Comparison of ENCODE assay signal across 1 cellular context in genomic region chr3:171591059-171591458, GRCh38.
TF ChIP-seq lines count a peak whose summit lies in the region.

No MANE protein-coding gene starts in this region.

TF ChIP-seq in GM12878, 131 proteins besides CTCF, POLR2A, EP300 and RAD21 (continued from another document):
- TF ChIP-seq ETV6 (conservative IDR thresholded peaks at IDR 0.05 in 1 of 2, IDR thresholded peaks at IDR 0.05 in 1 of 2; ENCODE audit: borderline replicate concordance in 1 of 2, low read depth in 1 of 2): no peak
- no peak for TF ChIP-seq NFXL1 (IDR thresholded peaks at IDR 0.05; ENCODE audit: borderline replicate concordance)
- TF ChIP-seq HDAC6 (IDR thresholded peaks at IDR 0.05; ENCODE audit: unreplicated experiment): no peak
- TF ChIP-seq ZNF384 (IDR thresholded peaks at IDR 0.05; ENCODE audit: borderline replicate concordance, low read depth, low read length): no peak
- no peak for TF ChIP-seq POU2F2 (IDR thresholded peaks at IDR 0.05; ENCODE audit: borderline replicate concordance, low read depth, low read length)
- no peak for TF ChIP-seq KDM1A (IDR thresholded peaks at IDR 0.05; ENCODE audit: borderline replicate concordance)
- TF ChIP-seq, protein P1, sequence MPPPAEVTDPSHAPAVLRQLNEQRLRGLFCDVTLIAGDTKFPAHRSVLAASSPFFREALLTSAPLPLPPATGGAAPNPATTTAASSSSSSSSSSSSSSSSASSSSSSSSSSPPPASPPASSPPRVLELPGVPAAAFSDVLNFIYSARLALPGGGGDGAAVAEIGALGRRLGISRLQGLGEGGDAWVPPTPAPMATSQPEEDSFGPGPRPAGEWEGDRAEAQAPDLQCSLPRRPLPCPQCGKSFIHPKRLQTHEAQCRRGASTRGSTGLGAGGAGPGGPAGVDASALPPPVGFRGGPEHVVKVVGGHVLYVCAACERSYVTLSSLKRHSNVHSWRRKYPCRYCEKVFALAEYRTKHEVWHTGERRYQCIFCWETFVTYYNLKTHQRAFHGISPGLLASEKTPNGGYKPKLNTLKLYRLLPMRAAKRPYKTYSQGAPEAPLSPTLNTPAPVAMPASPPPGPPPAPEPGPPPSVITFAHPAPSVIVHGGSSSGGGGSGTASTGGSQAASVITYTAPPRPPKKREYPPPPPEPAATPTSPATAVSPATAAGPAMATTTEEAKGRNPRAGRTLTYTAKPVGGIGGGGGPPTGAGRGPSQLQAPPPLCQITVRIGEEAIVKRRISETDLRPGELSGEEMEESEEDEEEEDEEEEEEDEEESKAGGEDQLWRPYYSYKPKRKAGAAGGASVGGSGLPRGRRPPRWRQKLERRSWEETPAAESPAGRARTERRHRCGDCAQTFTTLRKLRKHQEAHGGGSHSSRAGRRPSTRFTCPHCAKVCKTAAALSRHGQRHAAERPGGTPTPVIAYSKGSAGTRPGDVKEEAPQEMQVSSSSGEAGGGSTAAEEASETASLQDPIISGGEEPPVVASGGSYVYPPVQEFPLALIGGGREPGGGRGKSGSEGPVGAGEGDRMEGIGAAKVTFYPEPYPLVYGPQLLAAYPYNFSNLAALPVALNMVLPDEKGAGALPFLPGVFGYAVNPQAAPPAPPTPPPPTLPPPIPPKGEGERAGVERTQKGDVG (CRISPR knock-in tag; IDR thresholded peaks at IDR 0.05): no peak
- no peak for TF ChIP-seq IRF5 (IDR thresholded peaks at IDR 0.05; ENCODE audit: borderline replicate concordance)
TF ChIP-seq in GM12878: peak in this region for 0.
